Comparison of ENCODE assay signal across 18 cellular contexts in genomic region chr2:228700638-228701037, GRCh38.
A peak's percentile ranks its signal among the peaks of the same experiment; 100 is the strongest.
DNase-seq lines count a peak whose midpoint lies in the region; ATAC-seq and TF ChIP-seq lines count a peak whose summit lies in the region.
"Had no signal": no experiment of that assay in that cellular context is flagged by ENCODE, and none has a peak within 500 bp of the region (broad histone marks: within the 10 kb centered on the region; RNA-seq: fewer than 3 reads in every experiment).

No MANE protein-coding gene starts in this region.

- H3K9me3 ChIP-seq in PC-3 (ENCODE audit: low read length), result no peaks in the 10 kb centered on the region
- no peaks in the 10 kb centered on the region for H3K9me3 ChIP-seq in esophagus muscularis mucosa
- H3K9me3 ChIP-seq: colonic mucosa, left lung had no signal

- H3K27me3 Mint-ChIP-seq in naive thymus-derived CD8-positive, alpha-beta T cell, result no peaks in the 10 kb centered on the region
- H3K27me3 Mint-ChIP-seq: activated T-cell treated with anti-CD3 and anti-CD28 coated beads, Interleukin-2, amount 50 U/mL, for 24 hours had no signal

- TF ChIP-seq POLR2A in esophagus muscularis mucosa (IDR thresholded peaks at IDR 0.05; ENCODE audit: low read depth), result no peak

- POLR2A ChIA-PET in PC-3 (lab: Charles Lee; ENCODE audit: unreplicated experiment), result no interaction called here
- POLR2A ChIA-PET in naive thymus-derived CD8-positive, alpha-beta T cell (lab: Charles Lee), result no interaction called here

- H3K4me1 Mint-ChIP-seq in naive thymus-derived CD8-positive, alpha-beta T cell, result no peaks in the 10 kb centered on the region
- H3K4me1 Mint-ChIP-seq: natural killer cell had no signal

- 90% methylated on average over 7 of the region's 7 CpGs for WGBS in esophagus muscularis mucosa
- WGBS in mesendoderm (ENCODE audit: extremely low coverage, insufficient coverage, low lambda C conversion rate), result no CpG with 5 or more reads among the region's 7 CpGs

- TF ChIP-seq CTCF in PC-3 (conservative IDR thresholded peaks at IDR 0.05; ENCODE audit: low read depth, low read length) (no peak; the same call in 1 of the 2 replicates), epithelial cell of esophagus (IDR thresholded peaks at IDR 0.05; ENCODE audit: insufficient read depth, low read depth, low read length, missing control alignments) (no peak), esophagus muscularis mucosa (IDR thresholded peaks at IDR 0.05) (no peak), omental fat pad (IDR thresholded peaks at IDR 0.05) (no peak)

- H2AFZ ChIP-seq in PC-3 (ENCODE audit: low read length), result peak overlapping the region; percentile 80

- H3K4ac ChIP-seq in mesendoderm (ENCODE audit: low read depth, low read length), result no peak overlapping the region

- DNase-seq in GM04503 (ENCODE audit: low read depth), result peak; percentile 27
- DNase-seq in PC-3, result peak; percentile 68
- DNase-seq in epithelial cell of esophagus (ENCODE audit: low read depth), result peak; percentile 50
- peak; percentile 28 for DNase-seq in skeletal muscle cell (ENCODE audit: low read depth)
- DNase-seq in esophagus muscularis mucosa (ENCODE audit: extremely low spot score), result no peak
- DNase-seq in naive thymus-derived CD8-positive, alpha-beta T cell, result no peak
- DNase-seq in omental fat pad (ENCODE audit: low spot score), result no peak
- no peak for DNase-seq in mesendoderm
- DNase-seq: activated CD4-positive, alpha-beta T cell treated with anti-CD3 and anti-CD28 coated beads, Interleukin-2, amount 50 U/mL, for 1 hour; activated T-cell treated with anti-CD3 and anti-CD28 coated beads, Interleukin-2, amount 50 U/mL, for 24 hours; colonic mucosa; left lung; MV-4-11; natural killer cell; NCI-H2081; NCI-H82; SHP77; T1000 had no signal

- no peak overlapping the region for H3K18ac ChIP-seq in mesendoderm (ENCODE audit: low read length)

- H3K9ac ChIP-seq in PC-3 (ENCODE audit: low read length) (peak overlapping the region; percentile 32), mesendoderm (ENCODE audit: low read length) (no peak overlapping the region)

- intact Hi-C loops in PC-3 (cut with micrococcal nuclease) (loop anchor here (1.0 to 5.0 kb wide), 2 partner anchors 10 to 572 kb away; partner anchors contain the start of gene PID1), esophagus muscularis mucosa (cut with DNase I) (loop anchor here (10.0 kb wide), 1 partner anchor 574 kb away; the partner anchor contains the start of gene PID1)

- H3K4me1 ChIP-seq in PC-3 (ENCODE audit: insufficient read depth, low read length) (peaks cover 19% of the 10 kb centered on the region), esophagus muscularis mucosa (no peaks in the 10 kb centered on the region), mesendoderm (ENCODE audit: control insufficient read depth, low read depth, low read length) (no peaks in the 10 kb centered on the region)
- H3K4me1 ChIP-seq: colonic mucosa, left lung had no signal

- no peak overlapping the region for H2BK15ac ChIP-seq in mesendoderm (replicated peaks; ENCODE audit: low read depth)

- H3K27ac ChIP-seq in PC-3 (ENCODE audit: low read length) (peak overlapping the region; percentile 30), esophagus muscularis mucosa (replicated peaks in 1 of 4) (no peak overlapping the region), mesendoderm (ENCODE audit: low read depth, low read length) (no peak overlapping the region)
- H3K27ac ChIP-seq: colonic mucosa, left lung had no signal

- peaks cover 0 to 10% (median 4%) of the 10 kb centered on the region in 9 donors for H3K9me3 Mint-ChIP-seq in naive thymus-derived CD8-positive, alpha-beta T cell

- H2BK120ac ChIP-seq in mesendoderm (ENCODE audit: low read depth, low read length), result no peak overlapping the region

- H3K79me1 ChIP-seq in mesendoderm (ENCODE audit: low read length), result no peaks in the 10 kb centered on the region

- CTCF ChIA-PET in PC-3 (lab: Charles Lee), result interaction anchor here (0.7 kb wide), 1 partner anchor 565 kb away, joined by 9 read pairs; no protein-coding TSS in a partner anchor

- no peak overlapping the region for H3K56ac ChIP-seq in mesendoderm (ENCODE audit: low read length)

- H4K8ac ChIP-seq in mesendoderm (ENCODE audit: low read depth, low read length), result no peak overlapping the region

- TF ChIP-seq EP300 in esophagus muscularis mucosa (IDR thresholded peaks at IDR 0.05), result no peak

- H2AK5ac ChIP-seq in mesendoderm (ENCODE audit: low read length), result no peak overlapping the region

- no peaks in the 10 kb centered on the region for H3K36me3 Mint-ChIP-seq in naive thymus-derived CD8-positive, alpha-beta T cell
- H3K36me3 Mint-ChIP-seq: natural killer cell had no signal

- H3K4me2 ChIP-seq in PC-3 (ENCODE audit: low read length), result peak overlapping the region; percentile 67
- no peak overlapping the region for H3K4me2 ChIP-seq in mesendoderm (ENCODE audit: low read length)

- peak; percentile 80 for ATAC-seq in PC-3
- no peak for ATAC-seq in naive thymus-derived CD8-positive, alpha-beta T cell
- ATAC-seq in omental fat pad (ENCODE audit: low FRiP score), result no peak
- ATAC-seq: left lung, natural killer cell had no signal

- H3K27me3 ChIP-seq in PC-3 (ENCODE audit: low read length) (no peaks in the 10 kb centered on the region), esophagus muscularis mucosa (no peaks in the 10 kb centered on the region), mesendoderm (ENCODE audit: insufficient read depth, low read length, poor library complexity) (no peaks in the 10 kb centered on the region)
- H3K27me3 ChIP-seq: colonic mucosa, left lung had no signal

- H4K20me1 ChIP-seq in PC-3 (ENCODE audit: low read length), result no peaks in the 10 kb centered on the region

- no peaks in the 10 kb centered on the region for H3K36me3 ChIP-seq in PC-3 (ENCODE audit: low read depth, low read length)
- no peaks in the 10 kb centered on the region for H3K36me3 ChIP-seq in esophagus muscularis mucosa
- no peaks in the 10 kb centered on the region for H3K36me3 ChIP-seq in mesendoderm (ENCODE audit: control insufficient read depth, insufficient read depth, low read length)
- H3K36me3 ChIP-seq: colonic mucosa, left lung had no signal

- no peaks in the 10 kb centered on the region for H3K79me2 ChIP-seq in PC-3 (ENCODE audit: low read length)
- no peaks in the 10 kb centered on the region for H3K79me2 ChIP-seq in mesendoderm (ENCODE audit: control insufficient read depth, insufficient read depth, low read length)

- no peak overlapping the region for H4K5ac ChIP-seq in mesendoderm (ENCODE audit: low read length)

- H3K4me3 Mint-ChIP-seq in naive thymus-derived CD8-positive, alpha-beta T cell, result no peak overlapping the region
- H3K4me3 Mint-ChIP-seq: activated T-cell treated with anti-CD3 and anti-CD28 coated beads, Interleukin-2, amount 50 U/mL, for 24 hours; natural killer cell had no signal

- H3K4me3 ChIP-seq in PC-3 (ENCODE audit: low read length), result peak overlapping the region; percentile 51
- no peak overlapping the region for H3K4me3 ChIP-seq in epithelial cell of esophagus (ENCODE audit: low read length)
- H3K4me3 ChIP-seq in skeletal muscle cell (ENCODE audit: low read depth, low read length), result no peak overlapping the region
- no peak overlapping the region for H3K4me3 ChIP-seq in esophagus muscularis mucosa
- H3K4me3 ChIP-seq in mesendoderm (ENCODE audit: low read length), result no peak overlapping the region
- H3K4me3 ChIP-seq: colonic mucosa, left lung had no signal

- H3F3A ChIP-seq in PC-3 (ENCODE audit: low read length, unreplicated experiment), result no peaks in the 10 kb centered on the region

- BruUV-seq in PC-3 (replicated peaks; lab: Mats Ljungman, UMichigan), result no TSS peak

- no peak overlapping the region for H3K27ac Mint-ChIP-seq in naive thymus-derived CD8-positive, alpha-beta T cell
- H3K27ac Mint-ChIP-seq: activated T-cell treated with anti-CD3 and anti-CD28 coated beads, Interleukin-2, amount 50 U/mL, for 24 hours; natural killer cell had no signal

- H2BK5ac ChIP-seq in mesendoderm (ENCODE audit: low read length), result no peak overlapping the region

- no peak overlapping the region for H3K23ac ChIP-seq in mesendoderm (ENCODE audit: low read length)

- H3K9me2 ChIP-seq in PC-3 (replicated peaks; ENCODE audit: low read length), result no peaks in the 10 kb centered on the region

Comparison
In these comparisons a context has a peak if more than half of its experiments do, and no peak if none do; other contexts are left out.
1. DNase-seq: peak in GM04503 (single experiment), PC-3 (single experiment), epithelial cell of esophagus (single experiment) and skeletal muscle cell (single experiment); none in esophagus muscularis mucosa (single experiment), naive thymus-derived CD8-positive, alpha-beta T cell (0 of 10), omental fat pad (single experiment) and mesendoderm (single experiment).